1 cellular context compared by ENCODE assay signal in genomic region chr10:8380833-8381491, GRCh38.
TF ChIP-seq lines count a peak whose summit lies in the region.

No MANE protein-coding gene starts in this region.

TF ChIP-seq in SK-N-SH treated with all-trans-retinoic acid at 6 μM for 48 hours, 23 proteins besides CTCF, POLR2A, EP300 and RAD21 (continued from another document):
- TF ChIP-seq OSR1 (CRISPR knock-in tag; IDR thresholded peaks at IDR 0.05): no peak
- TF ChIP-seq CSDC2 (CRISPR knock-in tag; IDR thresholded peaks at IDR 0.05): no peak
- TF ChIP-seq PATZ1 (CRISPR knock-in tag; IDR thresholded peaks at IDR 0.05; ENCODE audit: borderline replicate concordance): no peak
